8 cellular contexts compared by ENCODE assay signal in genomic region chr11:19557720-19558140, GRCh38.
DNase-seq lines count a peak whose midpoint lies in the region; ATAC-seq and TF ChIP-seq lines count a peak whose summit lies in the region.

No MANE protein-coding gene starts in this region.

- H2BK20ac ChIP-seq in IMR-90 (ENCODE audit: low read depth, low read length): no peak overlapping the region

- H2AK9ac ChIP-seq in IMR-90 (replicated peaks; ENCODE audit: low read depth, low read length, poor library complexity): peak overlapping the region; percentile 47

- no peak overlapping the region for H3K23ac ChIP-seq in IMR-90 (ENCODE audit: low read depth, low read length)

- H2AK5ac ChIP-seq in IMR-90 (ENCODE audit: low read depth, low read length): no peak overlapping the region

- H3K27me3 ChIP-seq in IMR-90 (ENCODE audit: control insufficient read depth, insufficient read depth, low read length) (peaks cover 24% of the 10 kb centered on the region), parathyroid adenoma (ENCODE audit: control insufficient read depth, insufficient read depth, low read length) (no peaks in the 10 kb centered on the region), upper lobe of left lung (no peaks in the 10 kb centered on the region)

- TF ChIP-seq POLR2A in IMR-90 (IDR thresholded peaks at IDR 0.05; ENCODE audit: low read depth, low read length): no peak
- no peak for TF ChIP-seq POLR2A in upper lobe of left lung (IDR thresholded peaks at IDR 0.05)

- H3K4me3 ChIP-seq in IMR-90 (ENCODE audit: insufficient read depth, low read depth, low read length) (no peak overlapping the region), parathyroid adenoma (ENCODE audit: low read depth, low read length) (no peak overlapping the region), upper lobe of left lung (no peak overlapping the region)

- no peaks in the 10 kb centered on the region for H3K4me1 ChIP-seq in IMR-90 (ENCODE audit: control insufficient read depth, insufficient read depth, low read length)
- no peaks in the 10 kb centered on the region for H3K4me1 ChIP-seq in parathyroid adenoma
- H3K4me1 ChIP-seq in upper lobe of left lung: peaks cover 0 to 16% (median 9%) of the 10 kb centered on the region in 4 donors

- H3K18ac ChIP-seq in IMR-90 (ENCODE audit: low read depth, low read length): no peak overlapping the region

- H3K14ac ChIP-seq in IMR-90 (replicated peaks; ENCODE audit: low read depth, low read length): no peak overlapping the region

- no peaks in the 10 kb centered on the region for H3K9me1 ChIP-seq in IMR-90 (ENCODE audit: insufficient read depth, low read length)

- H3K27ac ChIP-seq in IMR-90 (ENCODE audit: insufficient read depth, low read length): no peak overlapping the region
- H3K27ac ChIP-seq in RWPE1: no peak overlapping the region
- no peak overlapping the region for H3K27ac ChIP-seq in parathyroid adenoma
- no peak overlapping the region for H3K27ac ChIP-seq in upper lobe of left lung

- dilution Hi-C loops in IMR-90 (cut with HindIII; ENCODE audit: low sequenced_read_pairs, unreplicated experiment): no loop called here

- ATAC-seq in IMR-90 (ENCODE audit: low read depth) (peak; percentile 85), upper lobe of left lung (ENCODE audit: low FRiP score in 2 of 2) (peak in 1 of 2 donors; percentile 81), HG03108 (IDR thresholded peaks at IDR 0.05; ENCODE audit: unreplicated experiment) (no peak)

- POLR2A ChIA-PET in IMR-90 (lab: Charles Lee; ENCODE audit: unreplicated experiment): no interaction called here
- POLR2A ChIA-PET in RWPE1 (lab: Yijun Ruan, JAX; ENCODE audit: low non-redundant PET): no interaction called here

- H3K9ac ChIP-seq in IMR-90 (ENCODE audit: low read depth, low read length) (no peak overlapping the region), parathyroid adenoma (no peak overlapping the region)

- no peak overlapping the region for H3K4me2 ChIP-seq in IMR-90 (ENCODE audit: low read depth, low read length)
- H3K4me2 ChIP-seq in parathyroid adenoma (ENCODE audit: low read length): no peak overlapping the region

- no peaks in the 10 kb centered on the region for H4K20me1 ChIP-seq in IMR-90 (ENCODE audit: insufficient read depth, low read length)

- H2AFZ ChIP-seq in IMR-90 (replicated peaks; ENCODE audit: low read length, poor library complexity) (peak overlapping the region; percentile 68), parathyroid adenoma (no peak overlapping the region)

- TF ChIP-seq CTCF in GM10266 (IDR thresholded peaks at IDR 0.05; ENCODE audit: control insufficient read depth, insufficient read depth, low read depth, missing control alignments) (peak; percentile 94), IMR-90 (conservative IDR thresholded peaks at IDR 0.05; ENCODE audit: low read depth, low read length) (peak; percentile 89), RWPE1 (conservative IDR thresholded peaks at IDR 0.05; ENCODE audit: low read depth) (peak; percentile 91), parathyroid adenoma (IDR thresholded peaks at IDR 0.05) (peak; percentile 54), upper lobe of left lung (IDR thresholded peaks at IDR 0.05) (peak; percentile 67 to 85 (median 75))

- no peaks in the 10 kb centered on the region for H3K79me1 ChIP-seq in IMR-90 (ENCODE audit: low read depth in 1 of 2, low read length in 2 of 2)

- intact Hi-C loops in IMR-90 (cut with micrococcal nuclease): loop anchor here (1.0 to 2.0 kb wide), 5 partner anchors 185 to 797 kb away; no protein-coding TSS in a partner anchor

- no peak overlapping the region for H2BK5ac ChIP-seq in IMR-90 (ENCODE audit: low read depth, low read length, poor library complexity, severe bottlenecking)

- H4K8ac ChIP-seq in IMR-90 (ENCODE audit: low read depth in 2 of 2, low read length in 2 of 2): no peak overlapping the region

- no peak overlapping the region for H3K56ac ChIP-seq in IMR-90 (ENCODE audit: extremely low read depth, insufficient read depth, low read length)

- H3K9me3 ChIP-seq in IMR-90 (ENCODE audit: control insufficient read depth, insufficient read depth, low read length) (no peaks in the 10 kb centered on the region), parathyroid adenoma (ENCODE audit: control insufficient read depth, low read length) (no peaks in the 10 kb centered on the region), upper lobe of left lung (no peaks in the 10 kb centered on the region)

- H2BK15ac ChIP-seq in IMR-90 (ENCODE audit: low read depth, low read length): no peak overlapping the region

- WGBS in IMR-90 (ENCODE audit: extremely low coverage in 2 of 2, insufficient read length in 1 of 2), 2 experiments: 0% methylated on average over 3 of the region's 7 CpGs; no CpG with 5 or more reads in 1 of the 2 experiments
- WGBS in upper lobe of left lung, 2 donors: 7 to 8% methylated on average over 4 to 7 of the region's 7 CpGs

- DNase-seq in GM10266 (ENCODE audit: extremely low spot score) (peak; percentile 51), IMR-90 (peak; percentile 70), RWPE1 (ENCODE audit: low spot score) (peak; percentile 56), globus pallidus (ENCODE audit: low spot score) (peak; percentile 82), upper lobe of left lung (peak in 1 of 2 donors; percentile 73)
- peak; percentile 27 for DNase-seq in activated gamma-delta T cell treated with anti-CD3 and anti-CD28 coated beads, Interleukin-2, amount 50 U/mL, for 16 hours (ENCODE audit: low read depth)

- no TSS peak for BruUV-seq in IMR-90 (replicated peaks; lab: Mats Ljungman, UMichigan)

- TF ChIP-seq RAD21 in IMR-90 (IDR thresholded peaks at IDR 0.05; ENCODE audit: low read length): peak; percentile 90

- no peak for TF ChIP-seq EP300 in upper lobe of left lung (IDR thresholded peaks at IDR 0.05)

- H3K79me2 ChIP-seq in parathyroid adenoma: no peaks in the 10 kb centered on the region

- in situ Hi-C loops in IMR-90 (cut with MboI; ENCODE audit: low sequenced_read_pairs): loop anchor here (5.0 kb wide), 1 partner anchor 240 kb away; no protein-coding TSS in a partner anchor

- H4K91ac ChIP-seq in IMR-90 (ENCODE audit: insufficient read depth, low read depth, low read length): no peak overlapping the region

- no peak overlapping the region for H4K5ac ChIP-seq in IMR-90 (ENCODE audit: low read depth, low read length)

- CTCF ChIA-PET in IMR-90 (lab: Yijun Ruan, JAX) (interaction anchor here (0.5 to 1.1 kb wide), 8 partner anchors 9 to 540 kb away, joined by 3 to 5 read pairs (median 3); no protein-coding TSS in a partner anchor), RWPE1 (lab: Yijun Ruan, JAX) (interaction anchor here (0.6 to 2.1 kb wide), 18 partner anchors 9 to 1594 kb away, joined by 3 to 13 read pairs (median 3); no protein-coding TSS in a partner anchor)

- H3K36me3 ChIP-seq in IMR-90 (ENCODE audit: control insufficient read depth, insufficient read depth, low read length) (no peaks in the 10 kb centered on the region), parathyroid adenoma (ENCODE audit: control insufficient read depth, insufficient read depth, low read length) (no peaks in the 10 kb centered on the region), upper lobe of left lung (no peaks in the 10 kb centered on the region)

- H2BK120ac ChIP-seq in IMR-90 (ENCODE audit: low read depth, low read length): no peak overlapping the region

- no peak overlapping the region for H3K4ac ChIP-seq in IMR-90 (ENCODE audit: low read depth, low read length)

TF ChIP-seq in IMR-90, 13 proteins besides CTCF, POLR2A, EP300 and RAD21:
- TF ChIP-seq BHLHE40 (IDR thresholded peaks at IDR 0.05; ENCODE audit: low read depth, low read length) (peak; percentile 16; the same call in 1 of the 2 replicates), MXI1 (IDR thresholded peaks at IDR 0.05; ENCODE audit: borderline replicate concordance, low read depth, low read length) (no peak), CEBPB (IDR thresholded peaks at IDR 0.05; ENCODE audit: low read depth, low read length) (no peak), USF2 (IDR thresholded peaks at IDR 0.05; ENCODE audit: low read depth, low read length) (peak; percentile 51), SMC3 (IDR thresholded peaks at IDR 0.05; ENCODE audit: low read depth, low read length) (peak; percentile 92), RFX5 (IDR thresholded peaks at IDR 0.05; ENCODE audit: low read depth, low read length) (no peak)
TF ChIP-seq in IMR-90: peak in this region for 3.
